8 cellular contexts compared by ENCODE assay signal in the genomic region with DNA sequence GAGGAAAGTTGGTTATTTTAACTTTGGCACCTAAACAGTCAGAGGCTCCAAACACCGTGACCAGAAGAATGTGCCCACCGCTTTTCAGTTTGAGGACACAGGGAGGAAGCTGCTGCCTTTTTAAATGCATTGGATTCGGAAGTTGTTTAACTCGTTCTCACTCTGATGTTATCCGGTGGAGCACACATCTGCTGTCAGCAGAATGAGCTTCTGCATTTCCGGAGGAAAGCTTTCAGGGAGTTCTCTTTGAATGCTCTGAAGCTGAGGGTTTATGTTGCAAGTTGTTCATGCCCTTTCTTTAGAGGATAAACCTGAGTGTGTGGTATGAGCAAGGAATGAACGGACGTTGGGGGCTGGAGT.
DNase-seq lines count a peak whose midpoint lies in the region; ATAC-seq, FAIRE-seq and TF ChIP-seq lines count a peak whose summit lies in the region.

No MANE protein-coding gene starts in this region.

- H3K36me3 Mint-ChIP-seq in Calu3 (ENCODE audit: insufficient read depth, unreplicated experiment): peaks cover 9% of the 10 kb centered on the region

- CTCF ChIA-PET in Calu3 (lab: Charles Lee): interaction anchor here (0.6 to 1.0 kb wide), 3 partner anchors 20 to 108 kb away, joined by 3 to 5 read pairs (median 4); no protein-coding TSS in a partner anchor

- DNase-seq in Calu3 (no peak), ascending aorta (ENCODE audit: low spot score in 2 of 2) (peak in 1 of 2 donors; percentile 55), kidney (no peak), posterior vena cava (ENCODE audit: low spot score) (no peak), D721Med (ENCODE audit: insufficient read length, low spot score) (no peak), hepatic stellate cell (ENCODE audit: low spot score) (no peak)

- intact Hi-C loops in Calu3 (cut with micrococcal nuclease; ENCODE audit: unreplicated experiment): no loop called here
- intact Hi-C loops in ascending aorta (cut with DNase I): loop anchor here (1.0 kb wide), 1 partner anchor 65 kb away; a partner anchor contains a TSS
- intact Hi-C loops in kidney (cut with DNase I): no loop called here
- intact Hi-C loops in posterior vena cava (cut with DNase I): loop anchor here (5.0 to 10.0 kb wide), 2 partner anchors 63 to 74 kb away; a partner anchor contains a TSS

- BruUV-seq in Calu3 (replicated peaks; lab: Mats Ljungman, UMichigan): no TSS peak

- peak overlapping the region; percentile 83 to 93 for H3K27ac ChIP-seq in ascending aorta
- peak overlapping the region; percentile 54 to 73 for H3K27ac ChIP-seq in kidney (ENCODE audit: low read depth in 2 of 2, low read length in 2 of 2)
- peak overlapping the region; percentile 80 for H3K27ac ChIP-seq in subcutaneous abdominal adipose tissue (ENCODE audit: low read depth, low read length)

- no peaks in the 10 kb centered on the region for H3K27me3 ChIP-seq in ascending aorta
- peaks cover 0 to 3% (median 0%) of the 10 kb centered on the region in 5 donors for H3K27me3 ChIP-seq in subcutaneous abdominal adipose tissue (ENCODE audit: control insufficient read depth in 5 of 5, insufficient read depth in 4 of 5, low read length in 5 of 5)

- H3K4me3 ChIP-seq in ascending aorta: peak overlapping the region; percentile 46 to 51
- H3K4me3 ChIP-seq in kidney (ENCODE audit: low read length in 2 of 2): peak overlapping the region; percentile 35 to 45
- peak overlapping the region; percentile 35 to 68 (median 42) for H3K4me3 ChIP-seq in subcutaneous abdominal adipose tissue (ENCODE audit: low read depth in 1 of 5, low read length in 5 of 5)

- H3K9ac ChIP-seq in kidney (ENCODE audit: low read length in 2 of 2) (peak overlapping the region in 1 of 2 donors; percentile 39), subcutaneous abdominal adipose tissue (ENCODE audit: low read length in 5 of 5) (peak overlapping the region; percentile 20 to 63 (median 54))

- H3K36me3 ChIP-seq in ascending aorta: no peaks in the 10 kb centered on the region
- H3K36me3 ChIP-seq in kidney (ENCODE audit: control insufficient read depth in 1 of 2, insufficient read depth in 2 of 2, low read length in 2 of 2): no peaks in the 10 kb centered on the region
- H3K36me3 ChIP-seq in subcutaneous abdominal adipose tissue (ENCODE audit: control insufficient read depth in 5 of 5, insufficient read depth in 5 of 5, low read length in 5 of 5): no peaks in the 10 kb centered on the region

- H3K27me3 Mint-ChIP-seq in Calu3 (ENCODE audit: unreplicated experiment): peaks cover under 1% of the 10 kb centered on the region

- H3K9me3 ChIP-seq in ascending aorta (no peaks in the 10 kb centered on the region), kidney (ENCODE audit: control insufficient read depth in 1 of 2, low read length in 2 of 2) (no peaks in the 10 kb centered on the region), subcutaneous abdominal adipose tissue (ENCODE audit: control insufficient read depth in 5 of 5, low read length in 5 of 5) (no peaks in the 10 kb centered on the region)

- H3K4me1 ChIP-seq in ascending aorta: peaks cover 16 to 61% of the 10 kb centered on the region in 2 donors
- H3K4me1 ChIP-seq in kidney (ENCODE audit: control insufficient read depth in 1 of 2, insufficient read depth in 1 of 2, low read depth in 1 of 2, low read length in 2 of 2): peaks cover 36 to 47% of the 10 kb centered on the region in 2 donors
- H3K4me1 ChIP-seq in subcutaneous abdominal adipose tissue (ENCODE audit: control insufficient read depth in 5 of 5, insufficient read depth in 5 of 5, low read length in 5 of 5): peaks cover 8 to 87% (median 75%) of the 10 kb centered on the region in 5 donors

- ATAC-seq in HG03432 (IDR thresholded peaks at IDR 0.05; ENCODE audit: unreplicated experiment): peak; percentile 34

- no peak for TF ChIP-seq CTCF in Calu3 (IDR thresholded peaks at IDR 0.05; ENCODE audit: unreplicated experiment)
- TF ChIP-seq CTCF in ascending aorta (IDR thresholded peaks at IDR 0.05): no peak
- no peak for TF ChIP-seq CTCF in kidney (IDR thresholded peaks at IDR 0.05; ENCODE audit: borderline replicate concordance, extremely low read depth, insufficient read depth)
- TF ChIP-seq CTCF in D721Med (IDR thresholded peaks at IDR 0.05; ENCODE audit: insufficient read depth, missing control alignments): no peak

- H3K4me1 Mint-ChIP-seq in Calu3 (ENCODE audit: low read depth, unreplicated experiment): peaks cover 67% of the 10 kb centered on the region

- no peaks in the 10 kb centered on the region for H3K9me3 Mint-ChIP-seq in Calu3 (ENCODE audit: low read depth, unreplicated experiment)

- H3K27ac Mint-ChIP-seq in Calu3 (ENCODE audit: unreplicated experiment): peak overlapping the region; percentile 73

- peak overlapping the region; percentile 40 for H3K4me3 Mint-ChIP-seq in Calu3 (ENCODE audit: low read depth, unreplicated experiment)

- FAIRE-seq in kidney (lab: Jason Lieb, UNC) (no peak), D721Med (lab: Jason Lieb, UNC) (no peak)

Comparison
In these comparisons a context has a peak if more than half of its experiments do, and no peak if none do; other contexts are left out.
1. intact Hi-C loops: an anchor here in ascending aorta (1.0 kb wide) and posterior vena cava (5.0 to 10.0 kb wide); none called in Calu3 and kidney.